ENCODE assay signal across 9 cellular contexts in genomic region chr18:80175451-80176235, GRCh38.
DNase-seq lines count a peak whose midpoint lies in the region; ATAC-seq, FAIRE-seq and TF ChIP-seq lines count a peak whose summit lies in the region.
"Had no signal": no experiment of that assay in that cellular context is flagged by ENCODE, and none has a peak within 500 bp of the region (broad histone marks: within the 10 kb centered on the region; RNA-seq: fewer than 3 reads in every experiment).

No MANE protein-coding gene starts in this region.

- no peaks in the 10 kb centered on the region for H3K27me3 ChIP-seq in foreskin keratinocyte
- H3K27me3 ChIP-seq: body of pancreas had no signal

- peak overlapping the region; percentile 81 for H3K27ac ChIP-seq in foreskin keratinocyte
- H3K27ac ChIP-seq: body of pancreas had no signal

- CTCF ChIA-PET in activated CD4-positive, alpha-beta T cell treated with anti-CD3 and anti-CD28 coated beads for 36 hours (lab: Charles Lee), result interaction anchor here (0.6 kb wide), 1 partner anchor 73 kb away, joined by 3 read pairs; no protein-coding TSS in a partner anchor

- H3K27me3 Mint-ChIP-seq in activated CD4-positive, alpha-beta T cell treated with anti-CD3 and anti-CD28 coated beads for 36 hours, result peaks cover 51% of the 10 kb centered on the region
- H3K27me3 Mint-ChIP-seq in stimulated activated naive CD8-positive, alpha-beta T cell treated with anti-CD3 and anti-CD28 coated beads, Interleukin-15, amount 100 ng/mL, for 72 hours, result peaks cover 49% of the 10 kb centered on the region

- peaks cover 6% of the 10 kb centered on the region for H3K4me1 Mint-ChIP-seq in activated CD4-positive, alpha-beta T cell treated with anti-CD3 and anti-CD28 coated beads for 36 hours
- peaks cover 30% of the 10 kb centered on the region for H3K4me1 Mint-ChIP-seq in stimulated activated naive CD8-positive, alpha-beta T cell treated with anti-CD3 and anti-CD28 coated beads, Interleukin-15, amount 100 ng/mL, for 72 hours

- POLR2A ChIA-PET in activated CD4-positive, alpha-beta T cell treated with anti-CD3 and anti-CD28 coated beads for 36 hours (lab: Charles Lee), result no interaction called here

- no peaks in the 10 kb centered on the region for H3K9me3 Mint-ChIP-seq in activated CD4-positive, alpha-beta T cell treated with anti-CD3 and anti-CD28 coated beads for 36 hours (ENCODE audit: low read depth)
- no peaks in the 10 kb centered on the region for H3K9me3 Mint-ChIP-seq in stimulated activated naive CD8-positive, alpha-beta T cell treated with anti-CD3 and anti-CD28 coated beads, Interleukin-15, amount 100 ng/mL, for 72 hours

- FAIRE-seq in HTR-8/SVneo (lab: Jason Lieb, UNC), result no peak

- H3K4me3 Mint-ChIP-seq in activated CD4-positive, alpha-beta T cell treated with anti-CD3 and anti-CD28 coated beads for 36 hours, result no peak overlapping the region
- peak overlapping the region; percentile 56 to 63 for H3K4me3 Mint-ChIP-seq in stimulated activated naive CD8-positive, alpha-beta T cell treated with anti-CD3 and anti-CD28 coated beads, Interleukin-15, amount 100 ng/mL, for 72 hours

- no peak overlapping the region for H3K27ac Mint-ChIP-seq in activated CD4-positive, alpha-beta T cell treated with anti-CD3 and anti-CD28 coated beads for 36 hours
- H3K27ac Mint-ChIP-seq in stimulated activated naive CD8-positive, alpha-beta T cell treated with anti-CD3 and anti-CD28 coated beads, Interleukin-15, amount 100 ng/mL, for 72 hours, result peak overlapping the region in 1 of 2 donors; percentile 64

- H3K4me1 ChIP-seq in foreskin keratinocyte, result peaks cover 30% of the 10 kb centered on the region

- ATAC-seq in activated CD4-positive, alpha-beta T cell treated with anti-CD3 and anti-CD28 coated beads for 36 hours, result peak; percentile 81
- ATAC-seq in foreskin keratinocyte (peak; percentile 61), GM18519 (IDR thresholded peaks at IDR 0.05; ENCODE audit: low FRiP score, unreplicated experiment) (no peak), GM18868 (IDR thresholded peaks at IDR 0.05; ENCODE audit: unreplicated experiment) (no peak)
- peak; percentile 94 for ATAC-seq in stimulated activated naive CD8-positive, alpha-beta T cell treated with anti-CD3 and anti-CD28 coated beads, Interleukin-15, amount 100 ng/mL, for 72 hours
- ATAC-seq: body of pancreas had no signal

- intact Hi-C loops in activated CD4-positive, alpha-beta T cell treated with anti-CD3 and anti-CD28 coated beads for 36 hours (cut with DNase I, micrococcal nuclease), result loop anchor here in 1 of 2 experiments (1.0 kb wide), 1 partner anchor 27 kb away; no protein-coding TSS in a partner anchor

- H3K36me3 Mint-ChIP-seq in activated CD4-positive, alpha-beta T cell treated with anti-CD3 and anti-CD28 coated beads for 36 hours (ENCODE audit: low read depth), result no peaks in the 10 kb centered on the region

- no peak for TF ChIP-seq CTCF in foreskin keratinocyte (conservative IDR thresholded peaks at IDR 0.05)

- DNase-seq in activated CD4-positive, alpha-beta T cell treated with anti-CD3 and anti-CD28 coated beads for 36 hours, result peak; percentile 45
- no peak for DNase-seq in activated CD4-positive, alpha-beta T cell treated with anti-CD3 and anti-CD28 coated beads for 1 hour
- peak in 2 of 3 experiments; percentile 14 to 31 for DNase-seq in activated CD8-positive, alpha-beta memory T cell treated with anti-CD3 and anti-CD28 coated beads for 48 hours (ENCODE audit: low read depth in 2 of 3, low spot score in 2 of 3)
- peak; percentile 70 to 76 for DNase-seq in foreskin keratinocyte
- peak; percentile 48 to 72 for DNase-seq in stimulated activated naive CD8-positive, alpha-beta T cell treated with anti-CD3 and anti-CD28 coated beads, Interleukin-15, amount 100 ng/mL, for 72 hours
- DNase-seq in HTR-8/SVneo (ENCODE audit: insufficient read length, low spot score), result no peak

Comparison
In these comparisons a context has a peak if more than half of its experiments do, and no peak if none do; other contexts are left out.
1. DNase-seq: peak in activated CD4-positive, alpha-beta T cell treated with anti-CD3 and anti-CD28 coated beads for 36 hours (single experiment), activated CD8-positive, alpha-beta memory T cell treated with anti-CD3 and anti-CD28 coated beads for 48 hours (2 of 3), foreskin keratinocyte (2 of 2) and stimulated activated naive CD8-positive, alpha-beta T cell treated with anti-CD3 and anti-CD28 coated beads, Interleukin-15, amount 100 ng/mL, for 72 hours (2 of 2); none in activated CD4-positive, alpha-beta T cell treated with anti-CD3 and anti-CD28 coated beads for 1 hour (single experiment) and HTR-8/SVneo (single experiment).
2. ATAC-seq: peak in activated CD4-positive, alpha-beta T cell treated with anti-CD3 and anti-CD28 coated beads for 36 hours (single experiment), foreskin keratinocyte (single experiment) and stimulated activated naive CD8-positive, alpha-beta T cell treated with anti-CD3 and anti-CD28 coated beads, Interleukin-15, amount 100 ng/mL, for 72 hours (single experiment); none in GM18519 (single experiment) and GM18868 (single experiment).